Comparison of ENCODE assay signal across 10 cellular contexts in genomic region chr5:174751154-174751990, GRCh38. TPM values are rescaled to one million over a fixed set of nuclear protein-coding genes. Genes with fewer than 3 reads are reported as not detected.
DNase-seq lines count a peak whose midpoint lies in the region; ATAC-seq and TF ChIP-seq lines count a peak whose summit lies in the region.
"Had no signal": no experiment of that assay in that cellular context is flagged by ENCODE, and none has a peak within 500 bp of the region (broad histone marks: within the 10 kb centered on the region; RNA-seq: fewer than 3 reads in every experiment).

No MANE protein-coding gene starts in this region.

- no peak for TF ChIP-seq CTCF in brain (conservative IDR thresholded peaks at IDR 0.05)
- TF ChIP-seq CTCF in kidney epithelial cell (IDR thresholded peaks at IDR 0.05; ENCODE audit: insufficient read depth, low read length, poor library complexity, severe bottlenecking) = no peak
- no peak for TF ChIP-seq CTCF in upper lobe of left lung (IDR thresholded peaks at IDR 0.05)

- peak overlapping the region in 2 of 5 experiments; percentile 46 to 82 for H3K27ac Mint-ChIP-seq in brain

- 3% methylated on average over 5 to 64 of the region's 89 CpGs for WGBS in upper lobe of left lung, 2 donors

- no peaks in the 10 kb centered on the region for H3K9me3 ChIP-seq in upper lobe of left lung

- ATAC-seq in upper lobe of left lung (ENCODE audit: low FRiP score in 2 of 2) = peak in 1 of 2 donors; percentile 59
- ATAC-seq in HG03097 (IDR thresholded peaks at IDR 0.05; ENCODE audit: low FRiP score, unreplicated experiment) = no peak

- no peaks in the 10 kb centered on the region for H3K36me3 Mint-ChIP-seq in brain

- peaks cover 0 to 10% (median 3%) of the 10 kb centered on the region in 4 donors for H3K4me1 ChIP-seq in upper lobe of left lung

- no peaks in the 10 kb centered on the region for H3K9me3 Mint-ChIP-seq in brain

- H3K27me3 Mint-ChIP-seq in brain = peaks cover 57% of the 10 kb centered on the region

- H3K4me1 Mint-ChIP-seq in brain = peaks cover 8% of the 10 kb centered on the region

- peaks cover 7% of the 10 kb centered on the region for H3K27me3 ChIP-seq in kidney epithelial cell (ENCODE audit: control insufficient read depth, insufficient read depth, low read length)
- peaks cover 0 to 9% (median 4%) of the 10 kb centered on the region in 4 donors for H3K27me3 ChIP-seq in upper lobe of left lung

- no peak overlapping the region for H3K27ac ChIP-seq in upper lobe of left lung

- peak overlapping the region; percentile 79 to 88 (median 84) for H3K4me3 Mint-ChIP-seq in brain

- TF ChIP-seq EP300 in upper lobe of left lung (IDR thresholded peaks at IDR 0.05) = no peak

- TF ChIP-seq POLR2A in upper lobe of left lung (IDR thresholded peaks at IDR 0.05) = no peak

- H3K36me3 ChIP-seq in kidney epithelial cell (ENCODE audit: control insufficient read depth, insufficient read depth, low read length) = no peaks in the 10 kb centered on the region
- H3K36me3 ChIP-seq in upper lobe of left lung = no peaks in the 10 kb centered on the region

- H3K4me3 ChIP-seq in kidney epithelial cell (ENCODE audit: low read depth, low read length) = peak overlapping the region; percentile 42
- peak overlapping the region in 3 of 4 donors; percentile 13 to 35 (median 31) for H3K4me3 ChIP-seq in upper lobe of left lung

- peak; percentile 49 for DNase-seq in activated CD8-positive, alpha-beta memory T cell treated with anti-CD3 and anti-CD28 coated beads, Interleukin-2, amount 50 U/mL, for 48 hours
- no peak for DNase-seq in activated CD8-positive, alpha-beta memory T cell treated with anti-CD3 and anti-CD28 coated beads, Interleukin-2, amount 50 U/mL, for 4 hours
- DNase-seq in kidney epithelial cell (ENCODE audit: low read depth) (no peak), upper lobe of left lung (peak in 1 of 2 donors; percentile 79), GOT3 (lab: John Stamatoyannopoulos, UW) (no peak), SHP77 (lab: John Stamatoyannopoulos, UW) (no peak)
- DNase-seq: activated CD4-positive, alpha-beta T cell treated with anti-CD3 and anti-CD28 coated beads, Interleukin-2, amount 50 U/mL, for 1 hour; stimulated activated CD4-positive, alpha-beta T cell treated with anti-CD3 and anti-CD28 coated beads, Interleukin-4, amount 100 ng/mL, for 1 hour had no signal

RNA-seq across cellular contexts. Expression of gene MSX2, which starts 27.0 kb away (rescaled TPM):
- 0.54 TPM for polyA plus RNA-seq in brain (ENCODE audit: insufficient read depth, low read depth, low replicate concordance)
- total RNA-seq in kidney epithelial cell = 1.3 and 1.4 TPM in 2 replicates
- total RNA-seq in upper lobe of left lung = 1 to 10 TPM in 3 of 6 donors, under 1 TPM in 1, not detected in 2; 0.44 to 1.6 (median 1.5) TPM
